ENCODE assay signal across 8 cellular contexts in genomic region chr7:27160147-27160545, GRCh38. TPM values are rescaled to one million over a fixed set of nuclear protein-coding genes. Genes with fewer than 3 reads are reported as not detected.
DNase-seq lines count a peak whose midpoint lies in the region; ATAC-seq, FAIRE-seq and TF ChIP-seq lines count a peak whose summit lies in the region.

No MANE protein-coding gene starts in this region.

- H3K4me3 Mint-ChIP-seq in astrocyte (ENCODE audit: unreplicated experiment) (no peak overlapping the region), mesothelial cell of epicardium (peak overlapping the region; percentile 66)

- no peaks in the 10 kb centered on the region for H4K20me1 ChIP-seq in astrocyte (ENCODE audit: insufficient read depth, low read length)

- peaks cover 79% of the 10 kb centered on the region for H3K27me3 Mint-ChIP-seq in astrocyte (ENCODE audit: low read depth, unreplicated experiment)
- peaks cover 84% of the 10 kb centered on the region for H3K27me3 Mint-ChIP-seq in mesothelial cell of epicardium (ENCODE audit: low read depth)

- H3K9ac ChIP-seq in astrocyte (ENCODE audit: low read length), result no peak overlapping the region

- H3K9me3 ChIP-seq in astrocyte (ENCODE audit: insufficient read depth, low read depth, low read length), result peaks cover 7% of the 10 kb centered on the region
- no peaks in the 10 kb centered on the region for H3K9me3 ChIP-seq in uterus

- peaks cover 92% of the 10 kb centered on the region for H3K27me3 ChIP-seq in astrocyte (ENCODE audit: insufficient read depth, low read length)
- no peaks in the 10 kb centered on the region for H3K27me3 ChIP-seq in uterus

- no peaks in the 10 kb centered on the region for H3K79me2 ChIP-seq in astrocyte (ENCODE audit: insufficient read depth, low read length)

- peak; percentile 67 for DNase-seq in activated effector memory CD4-positive, alpha-beta T cell treated with anti-CD3 and anti-CD28 coated beads, Interleukin-2, amount 50 U/mL, for 16 hours
- no peak for DNase-seq in activated effector memory CD4-positive, alpha-beta T cell treated with Interleukin-2 at 50 U/mL for 16 hours
- DNase-seq in astrocyte (ENCODE audit: low read depth) (no peak), mesothelial cell of epicardium (ENCODE audit: low spot score in 2 of 2, unreplicated experiment in 2 of 2) (peak in 1 of 2 experiments; percentile 16), uterus (peak; percentile 32 to 34), NCI-H1694 treated with DMSO at 0.1 percent for 48 hours (lab: John Stamatoyannopoulos, UW) (no peak), cerebellum (ENCODE audit: low spot score) (no peak)

- intact Hi-C loops in uterus (cut with DNase I; ENCODE audit: low total_unique reads), result loop anchor here (5.0 kb wide), 1 partner anchor 303 kb away; no protein-coding TSS in a partner anchor

- peaks cover 31% of the 10 kb centered on the region for H3K9me3 Mint-ChIP-seq in astrocyte (ENCODE audit: unreplicated experiment)
- no peaks in the 10 kb centered on the region for H3K9me3 Mint-ChIP-seq in mesothelial cell of epicardium

- FAIRE-seq in astrocyte (lab: Jason Lieb, UNC), result no peak

- TF ChIP-seq CTCF in astrocyte (IDR thresholded peaks at IDR 0.05; ENCODE audit: insufficient read depth, low read depth, low read length) (no peak), mesothelial cell of epicardium (IDR thresholded peaks at IDR 0.05; ENCODE audit: unreplicated experiment) (no peak), uterus (IDR thresholded peaks at IDR 0.05) (no peak)

- H3K27ac Mint-ChIP-seq in astrocyte (ENCODE audit: unreplicated experiment) (no peak overlapping the region), mesothelial cell of epicardium (no peak overlapping the region)

- H3K36me3 ChIP-seq in astrocyte (ENCODE audit: insufficient read depth, low read length) (no peaks in the 10 kb centered on the region), uterus (no peaks in the 10 kb centered on the region)

- TF ChIP-seq POLR2A in uterus (IDR thresholded peaks at IDR 0.05), result no peak

- H3K36me3 Mint-ChIP-seq in astrocyte (ENCODE audit: low read depth, unreplicated experiment) (no peaks in the 10 kb centered on the region), mesothelial cell of epicardium (peaks cover 3% of the 10 kb centered on the region)

- H3K27ac ChIP-seq in astrocyte (ENCODE audit: low read depth, low read length) (no peak overlapping the region), uterus (peak overlapping the region; percentile 94 to 96)

- peak overlapping the region; percentile 82 for H2AFZ ChIP-seq in astrocyte (ENCODE audit: low read depth, low read length)

- peak overlapping the region; percentile 86 for H3K4me2 ChIP-seq in astrocyte (ENCODE audit: low read length)

- no peaks in the 10 kb centered on the region for H3K4me1 Mint-ChIP-seq in astrocyte (ENCODE audit: low read depth, unreplicated experiment)
- H3K4me1 Mint-ChIP-seq in mesothelial cell of epicardium, result peaks cover 52% of the 10 kb centered on the region

- H3K4me1 ChIP-seq in astrocyte (ENCODE audit: insufficient read depth, low read length), result no peaks in the 10 kb centered on the region
- H3K4me1 ChIP-seq in uterus, result peaks cover 0 to 4% of the 10 kb centered on the region in 2 donors

- no peak overlapping the region for H3K4me3 ChIP-seq in astrocyte (ENCODE audit: insufficient read depth, low read depth, low read length)
- H3K4me3 ChIP-seq in uterus, result peak overlapping the region; percentile 49

- no peak for ATAC-seq in GM18498 (IDR thresholded peaks at IDR 0.05; ENCODE audit: unreplicated experiment)

RNA-seq across cellular contexts. Expression of gene HOXA7, which starts 3.7 kb away (rescaled TPM):
- not detected in 2 replicates for total RNA-seq in astrocyte
- total RNA-seq in mesothelial cell of epicardium, result 17.4 to 18.9 TPM (median 17.9 TPM) in 3 replicates
- total RNA-seq in uterus, result 1 to 10 TPM in 3 of 4 donors, under 1 TPM in 1; 0.26 to 9.1 (median 5.2) TPM
- total RNA-seq in cerebellum, result not detected

RNA-seq across cellular contexts. Expression of gene HOXA9, which starts 5.2 kb away (rescaled TPM):
- not detected in 2 replicates for total RNA-seq in astrocyte
- total RNA-seq in mesothelial cell of epicardium, result 10.8 to 14.5 TPM (median 13.2 TPM) in 3 replicates
- total RNA-seq in uterus, result 10 to 100 TPM in 3 of 4 donors, 1 to 10 TPM in 1; 2.3 to 26.4 (median 22.4) TPM
- not detected for total RNA-seq in cerebellum

RNA-seq across cellular contexts. Expression of gene HOXA3, which starts 7.8 kb away (rescaled TPM):
- total RNA-seq in astrocyte, result not detected in 2 replicates
- total RNA-seq in mesothelial cell of epicardium, result 197 to 209 TPM (median 201 TPM) in 3 replicates
- total RNA-seq in uterus, result 10 to 100 TPM in 2 of 4 donors, 1 to 10 TPM in 2; 1.0 to 34.5 (median 19.0) TPM
- not detected for total RNA-seq in cerebellum

RNA-seq across cellular contexts. Expression of gene HOXA6, which starts 12.6 kb away (rescaled TPM):
- total RNA-seq in astrocyte, result not detected in 2 replicates
- total RNA-seq in mesothelial cell of epicardium, result 43.7 to 45.6 TPM (median 44.4 TPM) in 3 replicates
- total RNA-seq in uterus, result 10 to 100 TPM in 3 of 4 donors, 1 to 10 TPM in 1; 1.8 to 19.1 (median 15.4) TPM
- total RNA-seq in cerebellum, result not detected

RNA-seq across cellular contexts. Expression of gene HOXA10, which starts 14.0 kb away (rescaled TPM):
- total RNA-seq in astrocyte (not detected in 2 replicates), mesothelial cell of epicardium (13.1 to 14.4 TPM (median 13.8 TPM) in 3 replicates), uterus (100 to 1,000 TPM in 1 of 4 donors, 10 to 100 TPM in 3; 50.0 to 114 (median 69.0) TPM), cerebellum (not detected)

Comparison
In these comparisons a context has a peak if more than half of its experiments do, and no peak if none do; other contexts are left out.
1. DNase-seq: peak in activated effector memory CD4-positive, alpha-beta T cell treated with anti-CD3 and anti-CD28 coated beads, Interleukin-2, amount 50 U/mL, for 16 hours (single experiment) and uterus (2 of 2); none in activated effector memory CD4-positive, alpha-beta T cell treated with Interleukin-2 at 50 U/mL for 16 hours (single experiment), astrocyte (single experiment), NCI-H1694 treated with DMSO at 0.1 percent for 48 hours (single experiment) and cerebellum (single experiment).